ENCODE assay signal across 8 cellular contexts in the genomic region with DNA sequence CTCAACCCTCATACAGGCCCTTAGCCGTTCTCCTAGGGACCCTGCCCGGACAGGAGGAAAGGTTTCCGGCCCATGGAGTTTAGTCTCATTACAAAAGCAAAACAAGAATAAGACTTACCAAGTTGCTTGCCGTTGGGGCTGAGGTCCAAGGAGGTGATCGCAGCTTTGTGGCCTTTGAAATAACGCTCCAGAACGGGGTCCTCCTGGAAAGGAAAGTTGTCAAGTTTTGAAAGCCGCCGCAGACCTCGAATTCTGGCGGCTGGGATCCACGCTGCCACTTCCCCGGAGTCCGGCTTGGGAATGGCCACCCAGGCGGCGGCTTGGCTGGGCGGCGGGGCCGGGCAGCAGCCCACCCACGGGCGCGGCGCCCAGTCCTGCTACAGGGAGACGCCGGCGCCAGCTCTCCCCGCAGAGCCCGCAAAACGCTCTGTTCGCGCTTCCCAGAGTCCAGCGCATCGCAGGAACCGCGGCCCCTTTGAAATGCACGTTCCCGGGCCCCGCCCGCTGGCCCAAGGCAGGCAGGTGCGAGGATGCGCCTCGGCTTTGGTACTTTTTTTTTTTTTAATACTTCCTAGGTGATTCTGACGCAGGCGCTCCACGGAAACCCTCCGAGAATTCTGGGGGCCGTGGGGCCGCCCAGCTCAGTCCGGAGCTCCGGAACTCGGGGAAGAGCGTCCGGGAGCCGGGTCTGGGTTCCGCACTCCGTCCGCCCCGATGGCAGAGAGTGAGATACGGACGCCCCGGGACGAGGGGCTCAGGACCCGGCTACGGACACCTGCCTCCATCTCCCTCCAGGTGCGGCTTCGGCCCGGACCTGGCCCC.
DNase-seq lines count a peak whose midpoint lies in the region; ATAC-seq and TF ChIP-seq lines count a peak whose summit lies in the region.

No MANE protein-coding gene starts in this region.

- peak; percentile 28 for ATAC-seq in GM21360 (IDR thresholded peaks at IDR 0.05; ENCODE audit: unreplicated experiment)

- H3K4me3 Mint-ChIP-seq in T-helper 1 cell treated with Interleukin-12 subunit alpha and Interleukin-12 subunit beta and Interleukin-4 antibody, amounts not matched to agents 30 μg/mL and 1 μg/mL, for 36 hours, result peak overlapping the region; percentile 97

- peak overlapping the region; percentile 68 for H3K27ac ChIP-seq in brain microvascular endothelial cell

- TF ChIP-seq CTCF in brain microvascular endothelial cell (IDR thresholded peaks at IDR 0.05; ENCODE audit: low read depth, low read length, missing control alignments), result no peak

- peaks cover 44% of the 10 kb centered on the region for H3K4me1 Mint-ChIP-seq in T-helper 1 cell treated with Interleukin-12 subunit alpha and Interleukin-12 subunit beta and Interleukin-4 antibody, amounts not matched to agents 30 μg/mL and 1 μg/mL, for 36 hours (ENCODE audit: low read depth)

- no peaks in the 10 kb centered on the region for H3K27me3 Mint-ChIP-seq in T-helper 1 cell treated with Interleukin-12 subunit alpha and Interleukin-12 subunit beta and Interleukin-4 antibody, amounts not matched to agents 30 μg/mL and 1 μg/mL, for 36 hours (ENCODE audit: low read depth)

- peak overlapping the region; percentile 93 for H3K4me3 ChIP-seq in brain microvascular endothelial cell (ENCODE audit: low read depth, low read length)

- peaks cover 28% of the 10 kb centered on the region for H3K36me3 Mint-ChIP-seq in T-helper 1 cell treated with Interleukin-12 subunit alpha and Interleukin-12 subunit beta and Interleukin-4 antibody, amounts not matched to agents 30 μg/mL and 1 μg/mL, for 36 hours (ENCODE audit: low read depth)

- no peaks in the 10 kb centered on the region for H3K27me3 ChIP-seq in brain microvascular endothelial cell (replicated peaks)

- H3K36me3 ChIP-seq in brain microvascular endothelial cell (replicated peaks), result no peaks in the 10 kb centered on the region

- peak overlapping the region; percentile 94 for H3K27ac Mint-ChIP-seq in T-helper 1 cell treated with Interleukin-12 subunit alpha and Interleukin-12 subunit beta and Interleukin-4 antibody, amounts not matched to agents 30 μg/mL and 1 μg/mL, for 36 hours

- H3K9me3 Mint-ChIP-seq in T-helper 1 cell treated with Interleukin-12 subunit alpha and Interleukin-12 subunit beta and Interleukin-4 antibody, amounts not matched to agents 30 μg/mL and 1 μg/mL, for 36 hours, result no peaks in the 10 kb centered on the region

- DNase-seq in D341Med (ENCODE audit: low spot score) (peak; percentile 73), HK-2 (ENCODE audit: unreplicated experiment) (peak; percentile 44), brain microvascular endothelial cell (peak; percentile 24), iPS-NIHi7 (ENCODE audit: extremely low spot score) (peak; percentile 28), inferior parietal cortex (ENCODE audit: extremely low spot score) (no peak)
- peak; percentile 10 to 32 for DNase-seq in stimulated activated CD4-positive, alpha-beta T cell treated with anti-CD3 and anti-CD28 coated beads, Interleukin-12 subunit alpha, Interleukin-12 subunit beta, amount 100 ng/mL, for 24 hours (ENCODE audit: low read depth in 2 of 2)

- in situ Hi-C loops in brain microvascular endothelial cell (cut with HindIII; ENCODE audit: low pct_ligation_motif_present, low sequenced_read_pairs), result no loop called here
